In genomic region chr2:47321411-47322031, GRCh38 we compare ENCODE assay signal across 1 cellular context.
TF ChIP-seq lines count a peak whose summit lies in the region.

No MANE protein-coding gene starts in this region.

TF ChIP-seq in H1, 55 proteins besides CTCF, POLR2A, EP300 and RAD21 (continued from another document):
- no peak for TF ChIP-seq CHD7 (IDR thresholded peaks at IDR 0.05; ENCODE audit: insufficient replicate concordance, low read length)
- TF ChIP-seq GTF2F1 (IDR thresholded peaks at IDR 0.05; ENCODE audit: borderline replicate concordance, low read depth, low read length) = no peak
- TF ChIP-seq PHF8 (conservative IDR thresholded peaks at IDR 0.05; ENCODE audit: low read depth, low read length) = no peak
- no peak for TF ChIP-seq CHD2 (IDR thresholded peaks at IDR 0.05; ENCODE audit: low read length)
- TF ChIP-seq CTBP2 (IDR thresholded peaks at IDR 0.05; ENCODE audit: borderline replicate concordance, insufficient read depth, insufficient read length, low read length) = no peak
- no peak for TF ChIP-seq BRCA1 (IDR thresholded peaks at IDR 0.05; ENCODE audit: low read depth, low read length)
- TF ChIP-seq RXRA (IDR thresholded peaks at IDR 0.05; ENCODE audit: insufficient read depth, low read depth, low read length) = no peak
